Comparison of ENCODE assay signal across 17 cellular contexts in the genomic region with DNA sequence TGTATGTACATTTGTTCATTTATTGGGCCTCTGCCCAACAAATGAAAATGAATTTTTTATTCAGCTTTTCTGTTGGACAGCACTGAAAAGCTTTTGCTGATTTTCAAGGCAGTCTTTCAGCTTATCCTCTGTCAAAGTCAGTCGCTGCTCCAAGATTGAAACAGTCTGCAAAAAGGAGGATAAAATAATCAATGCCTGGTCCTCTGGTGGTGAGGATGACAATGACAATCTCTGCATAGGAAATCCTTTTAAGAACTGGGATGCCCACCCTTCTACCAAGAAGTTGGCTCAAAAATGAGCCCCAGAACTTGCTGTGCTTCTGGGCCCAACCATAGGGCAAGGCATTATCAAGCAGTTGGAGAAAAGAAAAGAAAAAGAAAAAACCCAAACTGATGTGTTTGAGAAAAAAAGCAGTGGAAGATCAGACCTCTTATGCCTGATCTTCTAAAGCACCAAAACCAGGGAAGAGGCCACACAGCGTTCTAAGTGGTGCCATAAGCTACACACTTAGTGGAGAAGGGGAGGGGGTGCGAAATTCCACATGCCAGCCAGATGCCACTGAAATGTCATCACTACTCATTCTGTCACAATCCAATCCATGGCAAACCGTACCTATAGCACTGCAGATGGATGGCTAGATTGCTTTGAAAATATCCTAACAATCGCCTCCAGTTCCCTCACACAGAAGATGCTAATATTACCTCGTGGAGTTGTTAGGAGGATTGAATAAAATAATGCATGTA.
DNase-seq lines count a peak whose midpoint lies in the region; ATAC-seq and TF ChIP-seq lines count a peak whose summit lies in the region.
"Had no signal": no experiment of that assay in that cellular context is flagged by ENCODE, and none has a peak within 500 bp of the region (broad histone marks: within the 10 kb centered on the region; RNA-seq: fewer than 3 reads in every experiment).

No MANE protein-coding gene starts in this region.

- no peak overlapping the region for H4K8ac ChIP-seq in H9 (replicated peaks; ENCODE audit: insufficient read length, low read depth, low read length)

- H3K9me3 Mint-ChIP-seq in H9 (no peaks in the 10 kb centered on the region), WTC11 (no peaks in the 10 kb centered on the region), T-cell (no peaks in the 10 kb centered on the region)
- H3K9me3 Mint-ChIP-seq: activated T-cell treated with anti-CD3 and anti-CD28 coated beads, Interleukin-2, amount 50 U/mL, for 4 hours; central memory CD8-positive, alpha-beta T cell had no signal

- no peak overlapping the region for H2BK5ac ChIP-seq in H9 (ENCODE audit: insufficient read length, low read length)

- no peak overlapping the region for H3K18ac ChIP-seq in H9 (ENCODE audit: insufficient read length, low read depth, low read length)

- H3K27me3 Mint-ChIP-seq in H9 (ENCODE audit: low read depth) (no peaks in the 10 kb centered on the region), WTC11 (ENCODE audit: low read depth) (no peaks in the 10 kb centered on the region), T-cell (no peaks in the 10 kb centered on the region)
- H3K27me3 Mint-ChIP-seq: central memory CD8-positive, alpha-beta T cell had no signal

- no peak overlapping the region for H3K56ac ChIP-seq in H9 (ENCODE audit: insufficient read length, low read depth, low read length)

- H3K4ac ChIP-seq in H9 (ENCODE audit: low read depth, low read length), result no peak overlapping the region

- no peak overlapping the region for H3T11ph ChIP-seq in H9 (ENCODE audit: low read length)

- H3K4me1 ChIP-seq in H9 (ENCODE audit: insufficient read depth, low read length) (no peaks in the 10 kb centered on the region), right lobe of liver (no peaks in the 10 kb centered on the region)
- H3K4me1 ChIP-seq: suprapubic skin had no signal

- H3K36me3 Mint-ChIP-seq in H9 (ENCODE audit: insufficient read depth in 1 of 3, low read depth in 3 of 3), result no peaks in the 10 kb centered on the region
- no peaks in the 10 kb centered on the region; the same call in 1 of the 2 replicates for H3K36me3 Mint-ChIP-seq in WTC11
- peaks cover 44% of the 10 kb centered on the region for H3K36me3 Mint-ChIP-seq in T-cell

- H3K4me3 ChIP-seq in AG10803 (ENCODE audit: low read length) (no peak overlapping the region), right lobe of liver (no peak overlapping the region)
- H3K4me3 ChIP-seq: sigmoid colon, suprapubic skin had no signal

- no peak for DNase-seq in AG10803 (ENCODE audit: low read depth)
- no peak for DNase-seq in H9
- no peak for DNase-seq in WTC11 (ENCODE audit: low spot score)
- no peak for DNase-seq in right lobe of liver
- DNase-seq in AML-193 (lab: John Stamatoyannopoulos, UW), result no peak
- DNase-seq in T-cell, result no peak
- DNase-seq: activated T-cell treated with anti-CD3 and anti-CD28 coated beads, Interleukin-2, amount 50 U/mL, for 4 hours; NCI-H2107; SHP77 treated with DMSO at 0.1 percent for 48 hours; sigmoid colon; stimulated activated CD4-positive, alpha-beta T cell treated with anti-CD3 and anti-CD28 coated beads, Interleukin-4, amount 100 ng/mL, for 1 hour; stimulated activated CD8-positive, alpha-beta memory T cell treated with anti-CD3 and anti-CD28 coated beads, Interleukin-4, amount 100 ng/mL, for 48 hours; T1000 had no signal

- no peaks in the 10 kb centered on the region for H3K23me2 ChIP-seq in H9 (ENCODE audit: insufficient read length, low read depth, low read length, poor library complexity, severe bottlenecking)

- no peak overlapping the region for H2BK20ac ChIP-seq in H9 (ENCODE audit: low read depth, low read length, poor library complexity, severe bottlenecking)

- H3K79me2 ChIP-seq in H9 (ENCODE audit: insufficient read depth, low read length), result no peaks in the 10 kb centered on the region

- no peak overlapping the region for H3K4me2 ChIP-seq in H9 (ENCODE audit: insufficient read depth, insufficient read length, low read length)

- no peak overlapping the region for H3K23ac ChIP-seq in H9 (ENCODE audit: insufficient read length, low read depth, low read length)

- no peaks in the 10 kb centered on the region for H3K79me1 ChIP-seq in H9 (ENCODE audit: insufficient read depth, low read depth, low read length, poor library complexity, severe bottlenecking)

- intact Hi-C loops in right lobe of liver (cut with DNase I), result no loop called here

- H3K36me3 ChIP-seq in right lobe of liver, result no peaks in the 10 kb centered on the region
- H3K36me3 ChIP-seq: suprapubic skin had no signal

- no CpG with 5 or more reads among the region's 6 CpGs for WGBS in H9 (ENCODE audit: extremely low coverage, insufficient read length, low lambda C conversion rate)
- WGBS in right lobe of liver (ENCODE audit: insufficient coverage, low coverage, low lambda C conversion rate, missing lambda C conversion rate), result 80% methylated on average over 4 of the region's 6 CpGs

- H3K9me3 ChIP-seq in H9 (ENCODE audit: control insufficient read depth, low read depth, low read length) (no peaks in the 10 kb centered on the region), right lobe of liver (no peaks in the 10 kb centered on the region)
- H3K9me3 ChIP-seq: sigmoid colon, suprapubic skin had no signal

- TF ChIP-seq POLR2A in right lobe of liver (IDR thresholded peaks at IDR 0.05), result no peak

- CTCF ChIA-PET in WTC11 (lab: Charles Lee), result no interaction called here
- CTCF ChIA-PET in T-cell (lab: Charles Lee), result no interaction called here

- no peaks in the 10 kb centered on the region for H4K20me1 ChIP-seq in H9 (ENCODE audit: control insufficient read depth, insufficient read depth, insufficient read length)

- H2BK12ac ChIP-seq in H9 (ENCODE audit: insufficient read length, low read depth, low read length), result no peak overlapping the region

- H2AFZ ChIP-seq in H9 (ENCODE audit: low read length), result no peak overlapping the region

- H2BK120ac ChIP-seq in H9 (ENCODE audit: low read depth, low read length, poor library complexity, severe bottlenecking), result no peak overlapping the region

- H3K27me3 ChIP-seq in H9 (ENCODE audit: insufficient read depth, low read length), result no peaks in the 10 kb centered on the region
- no peaks in the 10 kb centered on the region for H3K27me3 ChIP-seq in right lobe of liver
- H3K27me3 ChIP-seq: sigmoid colon, suprapubic skin had no signal

- H2BK15ac ChIP-seq in H9 (ENCODE audit: low read depth, low read length), result no peak overlapping the region

- ATAC-seq in WTC11 (peak; percentile 36; the same call in 1 of the 2 replicates), right lobe of liver (peak; percentile 43 to 66 (median 53)), T-cell (replicated peaks in 1 of 4) (no peak), HG03457 (IDR thresholded peaks at IDR 0.05; ENCODE audit: unreplicated experiment) (no peak), HG02571 (IDR thresholded peaks at IDR 0.05; ENCODE audit: unreplicated experiment) (no peak)
- ATAC-seq: activated T-cell treated with anti-CD3 and anti-CD28 coated beads, Interleukin-2, amount 50 U/mL, for 4 hours had no signal

- H4K5ac ChIP-seq in H9 (ENCODE audit: insufficient read length, low read depth, low read length), result no peak overlapping the region

- POLR2A ChIA-PET in WTC11 (lab: Charles Lee), result no interaction called here
- POLR2A ChIA-PET in T-cell (lab: Charles Lee), result no interaction called here

- no peak overlapping the region for H3K14ac ChIP-seq in H9 (ENCODE audit: insufficient read depth, low read length)

- no peak overlapping the region for H4K91ac ChIP-seq in H9 (ENCODE audit: insufficient read length, low read depth, low read length)

- H3K4me3 Mint-ChIP-seq in H9 (no peak overlapping the region), WTC11 (no peak overlapping the region), T-cell (no peak overlapping the region)
- H3K4me3 Mint-ChIP-seq: activated T-cell treated with anti-CD3 and anti-CD28 coated beads, Interleukin-2, amount 50 U/mL, for 4 hours; central memory CD8-positive, alpha-beta T cell had no signal

- H3K4me1 Mint-ChIP-seq in H9 (peaks cover 3 to 7% of the 10 kb centered on the region in 2 experiments), WTC11 (peaks cover 17% of the 10 kb centered on the region), T-cell (no peaks in the 10 kb centered on the region)

- TF ChIP-seq CTCF in AG10803 (conservative IDR thresholded peaks at IDR 0.05; ENCODE audit: low read length) (peak; percentile 10; the same call in 1 of the 2 replicates), H9 (conservative IDR thresholded peaks at IDR 0.05) (peak; percentile 38; the same call in 1 of the 3 replicates), WTC11 (IDR thresholded peaks at IDR 0.05) (no peak), right lobe of liver (IDR thresholded peaks at IDR 0.05) (peak; percentile 18 to 42 (median 34))

- no peak overlapping the region for H3K27ac ChIP-seq in H9 (ENCODE audit: insufficient read length, low read depth, low read length)
- no peak overlapping the region for H3K27ac ChIP-seq in right lobe of liver
- H3K27ac ChIP-seq: sigmoid colon, suprapubic skin had no signal

- no peak overlapping the region for H3K27ac Mint-ChIP-seq in H9
- no peak overlapping the region for H3K27ac Mint-ChIP-seq in WTC11
- H3K27ac Mint-ChIP-seq in T-cell, result no peak overlapping the region

- no peak overlapping the region for H2AK5ac ChIP-seq in H9 (ENCODE audit: insufficient read length, low read length)

- H3K9ac ChIP-seq in H9 (ENCODE audit: extremely low read depth, insufficient read length, low read length), result no peak overlapping the region

TF ChIP-seq in WTC11, 78 proteins besides CTCF, POLR2A, EP300 and RAD21 (continues in another document):
- no peak for TF ChIP-seq ZNF416 (CRISPR knock-in tag; IDR thresholded peaks at IDR 0.05)

Comparison
In these comparisons a context has a peak if more than half of its experiments do, and no peak if none do; other contexts are left out.
1. ATAC-seq: peak in WTC11 (single experiment) and right lobe of liver (4 of 4); none in T-cell (0 of 4), HG03457 (single experiment) and HG02571 (single experiment).